Comparison of ENCODE assay signal across 16 cellular contexts in genomic region chr3:50978991-50979667, GRCh38.
DNase-seq lines count a peak whose midpoint lies in the region; ATAC-seq and TF ChIP-seq lines count a peak whose summit lies in the region.
"Had no signal": no experiment of that assay in that cellular context is flagged by ENCODE, and none has a peak within 500 bp of the region (broad histone marks: within the 10 kb centered on the region; RNA-seq: fewer than 3 reads in every experiment).

No MANE protein-coding gene starts in this region.

- no peaks in the 10 kb centered on the region for H3K36me3 ChIP-seq in body of pancreas (replicated peaks in 1 of 2; ENCODE audit: insufficient read depth in 1 of 2, low read depth in 2 of 2)
- H3K36me3 ChIP-seq: pancreas had no signal

- no peak overlapping the region for H3K4me3 ChIP-seq in body of pancreas
- H3K4me3 ChIP-seq: GM23248, pancreas had no signal

- no peak overlapping the region for H3K27ac ChIP-seq in body of pancreas
- H3K27ac ChIP-seq: GM23248, pancreas had no signal

- TF ChIP-seq CTCF in progenitor cell of endocrine pancreas (IDR thresholded peaks at IDR 0.05; ENCODE audit: unreplicated experiment) = no peak
- TF ChIP-seq CTCF in body of pancreas (IDR thresholded peaks at IDR 0.05) = no peak

- no peaks in the 10 kb centered on the region for H3K9me3 ChIP-seq in body of pancreas
- H3K9me3 ChIP-seq: pancreas had no signal

- H3K4me3 Mint-ChIP-seq in effector memory CD8-positive, alpha-beta T cell = no peak overlapping the region
- H3K4me3 Mint-ChIP-seq in progenitor cell of endocrine pancreas (ENCODE audit: low read depth) = peak overlapping the region; percentile 69
- H3K4me3 Mint-ChIP-seq: activated CD8-positive, alpha-beta memory T cell treated with anti-CD3 and anti-CD28 coated beads, Interleukin-2, amount 10 ng/mL, durations not matched to agents 7 days and 5 days; activated naive CD4-positive, alpha-beta T cell treated with anti-CD3 and anti-CD28 coated beads, Interleukin-2, amount 50 U/mL, for 24 hours had no signal

- 89 to 92% methylated on average over 9 to 15 of the region's 15 CpGs for WGBS in body of pancreas, 2 donors

- H3K27me3 ChIP-seq in body of pancreas = no peaks in the 10 kb centered on the region
- H3K27me3 ChIP-seq: pancreas had no signal

- TF ChIP-seq POLR2A in body of pancreas (IDR thresholded peaks at IDR 0.05) = no peak

- H3K4me1 Mint-ChIP-seq in effector memory CD8-positive, alpha-beta T cell (ENCODE audit: low read depth in 2 of 2) = peaks cover 8% of the 10 kb centered on the region in 2 donors
- peaks cover 3% of the 10 kb centered on the region for H3K4me1 Mint-ChIP-seq in progenitor cell of endocrine pancreas (ENCODE audit: low read depth)
- H3K4me1 Mint-ChIP-seq: activated CD8-positive, alpha-beta memory T cell treated with anti-CD3 and anti-CD28 coated beads, Interleukin-2, amount 10 ng/mL, durations not matched to agents 7 days and 5 days; activated naive CD4-positive, alpha-beta T cell treated with anti-CD3 and anti-CD28 coated beads, Interleukin-2, amount 50 U/mL, for 24 hours had no signal

- no peaks in the 10 kb centered on the region for H3K36me3 Mint-ChIP-seq in effector memory CD8-positive, alpha-beta T cell (ENCODE audit: insufficient read depth)
- H3K36me3 Mint-ChIP-seq in progenitor cell of endocrine pancreas (ENCODE audit: insufficient read depth) = peaks cover 3% of the 10 kb centered on the region
- H3K36me3 Mint-ChIP-seq: activated CD8-positive, alpha-beta memory T cell treated with anti-CD3 and anti-CD28 coated beads, Interleukin-2, amount 10 ng/mL, durations not matched to agents 7 days and 5 days had no signal

- no peak for ATAC-seq in effector memory CD8-positive, alpha-beta T cell (replicated peaks)
- ATAC-seq in GM18858 (IDR thresholded peaks at IDR 0.05; ENCODE audit: unreplicated experiment) (no peak), GM19455 (IDR thresholded peaks at IDR 0.05; ENCODE audit: unreplicated experiment) (no peak), body of pancreas (no peak)
- ATAC-seq: activated CD8-positive, alpha-beta memory T cell treated with anti-CD3 and anti-CD28 coated beads, Interleukin-2, amount 10 ng/mL, durations not matched to agents 7 days and 5 days; pancreas had no signal

- DNase-seq in NCI-H345 (lab: John Stamatoyannopoulos, UW) = peak; percentile 15
- no peak for DNase-seq in NCI-H345 treated with DMSO at 0.1 percent for 48 hours (lab: John Stamatoyannopoulos, UW; ENCODE audit: unreplicated experiment)
- DNase-seq in NCI-H1417 treated with DMSO at 0.1 percent for 48 hours (lab: John Stamatoyannopoulos, UW) = peak; percentile 0
- no peak for DNase-seq in effector memory CD8-positive, alpha-beta T cell
- DNase-seq in progenitor cell of endocrine pancreas (ENCODE audit: low spot score, unreplicated experiment) = no peak
- DNase-seq in body of pancreas = no peak
- DNase-seq: activated CD8-positive, alpha-beta memory T cell treated with anti-CD3 and anti-CD28 coated beads, Interleukin-2, amount 10 ng/mL, durations not matched to agents 7 days and 5 days; Calu3; central memory CD4-positive, alpha-beta T cell; GM23248; NCI-H2029; pancreas; RPMI8226 had no signal

- H3K27ac Mint-ChIP-seq in effector memory CD8-positive, alpha-beta T cell = peak overlapping the region; percentile 50 to 76
- no peak overlapping the region for H3K27ac Mint-ChIP-seq in progenitor cell of endocrine pancreas
- H3K27ac Mint-ChIP-seq: activated CD8-positive, alpha-beta memory T cell treated with anti-CD3 and anti-CD28 coated beads, Interleukin-2, amount 10 ng/mL, durations not matched to agents 7 days and 5 days; activated naive CD4-positive, alpha-beta T cell treated with anti-CD3 and anti-CD28 coated beads, Interleukin-2, amount 50 U/mL, for 24 hours had no signal

- intact Hi-C loops in body of pancreas (cut with DNase I) = no loop called here

- no peaks in the 10 kb centered on the region for H3K4me1 ChIP-seq in body of pancreas
- H3K4me1 ChIP-seq: pancreas had no signal

- H3K27me3 Mint-ChIP-seq in effector memory CD8-positive, alpha-beta T cell = peaks cover 4 to 6% of the 10 kb centered on the region in 2 donors
- no peaks in the 10 kb centered on the region for H3K27me3 Mint-ChIP-seq in progenitor cell of endocrine pancreas
- H3K27me3 Mint-ChIP-seq: activated naive CD4-positive, alpha-beta T cell treated with anti-CD3 and anti-CD28 coated beads, Interleukin-2, amount 50 U/mL, for 24 hours had no signal

- H3K9me3 Mint-ChIP-seq in effector memory CD8-positive, alpha-beta T cell = peaks cover 3 to 4% of the 10 kb centered on the region in 2 donors
- peaks cover 12% of the 10 kb centered on the region for H3K9me3 Mint-ChIP-seq in progenitor cell of endocrine pancreas (ENCODE audit: low read depth)
- H3K9me3 Mint-ChIP-seq: activated naive CD4-positive, alpha-beta T cell treated with anti-CD3 and anti-CD28 coated beads, Interleukin-2, amount 50 U/mL, for 24 hours had no signal

Comparison
In these comparisons a context has a peak if more than half of its experiments do, and no peak if none do; other contexts are left out.
1. DNase-seq: peak in NCI-H345 (single experiment) and NCI-H1417 treated with DMSO at 0.1 percent for 48 hours (single experiment); none in NCI-H345 treated with DMSO at 0.1 percent for 48 hours (single experiment), effector memory CD8-positive, alpha-beta T cell (0 of 3), progenitor cell of endocrine pancreas (single experiment) and body of pancreas (0 of 4).